In genomic region chr6:128694303-128695009, GRCh38 we compare ENCODE assay signal across 16 cellular contexts.
DNase-seq lines count a peak whose midpoint lies in the region; ATAC-seq, FAIRE-seq and TF ChIP-seq lines count a peak whose summit lies in the region.
"Had no signal": no experiment of that assay in that cellular context is flagged by ENCODE, and none has a peak within 500 bp of the region (broad histone marks: within the 10 kb centered on the region; RNA-seq: fewer than 3 reads in every experiment).

No MANE protein-coding gene starts in this region.

- DNase-seq in endothelial cell of umbilical vein (ENCODE audit: low read depth, low spot score) (peak; percentile 38), OCI-LY7 (ENCODE audit: low spot score) (no peak), Karpas-422 (no peak)
- no peak for DNase-seq in stimulated activated naive CD4-positive, alpha-beta T cell treated with Interleukin-2 at 50 U/mL for 16 hours (lab: John Stamatoyannopoulos, UW)
- no peak for DNase-seq in activated CD4-positive, alpha-beta T cell treated with anti-CD3 and anti-CD28 coated beads, Interleukin-2, amount 50 U/mL, for 48 hours
- DNase-seq: endodermal cell; heart right ventricle; IMR-90; NCI-H146; NK-92 treated with Interleukin-12 subunit alpha and Interleukin-12 subunit beta, amount 100 ng/mL, for 24 hours; SK-N-SH had no signal

- H4K20me1 ChIP-seq in endothelial cell of umbilical vein (replicated peaks; ENCODE audit: control insufficient read depth, extremely low read depth, insufficient read depth, low read length) (no peaks in the 10 kb centered on the region), OCI-LY7 (ENCODE audit: insufficient read depth, low read length) (no peaks in the 10 kb centered on the region), Karpas-422 (ENCODE audit: insufficient read depth, low read depth, low read length) (no peaks in the 10 kb centered on the region)
- H4K20me1 ChIP-seq: BLaER1 had no signal

- H3K9me3 ChIP-seq in endothelial cell of umbilical vein (replicated peaks; ENCODE audit: control insufficient read depth, insufficient read depth, low read length) (no peaks in the 10 kb centered on the region), OCI-LY7 (ENCODE audit: low read length) (no peaks in the 10 kb centered on the region), Karpas-422 (ENCODE audit: low read length) (peaks cover 14% of the 10 kb centered on the region; the same call in 1 of the 2 replicates)
- H3K9me3 ChIP-seq: BLaER1, heart right ventricle, SK-N-SH had no signal

- peak; percentile 55 for FAIRE-seq in endothelial cell of umbilical vein (lab: Jason Lieb, UNC)

- H3K4me1 ChIP-seq in endothelial cell of umbilical vein (ENCODE audit: control insufficient read depth, extremely low read depth, insufficient read depth, low read length) (peaks cover 34% of the 10 kb centered on the region), OCI-LY7 (ENCODE audit: insufficient read depth, low read length, poor library complexity, severe bottlenecking) (no peaks in the 10 kb centered on the region), Karpas-422 (ENCODE audit: low read length) (no peaks in the 10 kb centered on the region)
- H3K4me1 ChIP-seq: BLaER1 had no signal

- H3K27me3 ChIP-seq in endothelial cell of umbilical vein (ENCODE audit: control insufficient read depth in 2 of 2, insufficient read depth in 2 of 2, low read length in 2 of 2) (no peaks in the 10 kb centered on the region), Karpas-422 (ENCODE audit: low read length) (no peaks in the 10 kb centered on the region)
- H3K27me3 ChIP-seq: BLaER1, heart right ventricle had no signal

- TF ChIP-seq CTCF in endothelial cell of umbilical vein (IDR thresholded peaks at IDR 0.05; ENCODE audit: extremely low read depth in 1 of 2, insufficient read depth in 1 of 2, low read depth in 1 of 2, low read length in 2 of 2): no peak
- no peak for TF ChIP-seq CTCF in OCI-LY7 (conservative IDR thresholded peaks at IDR 0.05; ENCODE audit: low read length)

- intact Hi-C loops in endothelial cell of umbilical vein (cut with micrococcal nuclease): no loop called here
- intact Hi-C loops in OCI-LY7 (cut with micrococcal nuclease; ENCODE audit: unreplicated experiment): no loop called here

- H3K9ac ChIP-seq in endothelial cell of umbilical vein (replicated peaks; ENCODE audit: extremely low read depth, insufficient read depth, low read length): no peak overlapping the region
- no peak overlapping the region for H3K9ac ChIP-seq in Karpas-422 (ENCODE audit: low read length)
- H3K9ac ChIP-seq: BLaER1, SK-N-SH had no signal

- CTCF ChIA-PET in endothelial cell of umbilical vein (lab: Charles Lee) (interaction anchor here (0.6 kb wide), 1 partner anchor 14 kb away, joined by 3 read pairs; no protein-coding TSS in a partner anchor), OCI-LY7 (lab: Charles Lee; ENCODE audit: unreplicated experiment) (no interaction called here)

- ATAC-seq in GM18909 (IDR thresholded peaks at IDR 0.05; ENCODE audit: poor library complexity, unreplicated experiment): peak; percentile 99
- peak; percentile 46 for ATAC-seq in GM21717 (IDR thresholded peaks at IDR 0.05; ENCODE audit: unreplicated experiment)
- peak; percentile 71 for ATAC-seq in HG03103 (IDR thresholded peaks at IDR 0.05; ENCODE audit: low read depth, unreplicated experiment)

- no peak overlapping the region for H3K4me3 ChIP-seq in endothelial cell of umbilical vein (replicated peaks in 1 of 3; ENCODE audit: insufficient read depth in 1 of 3, low read depth in 1 of 3, low read length in 3 of 3)
- H3K4me3 ChIP-seq in OCI-LY7 (ENCODE audit: low read depth, low read length, poor library complexity, severe bottlenecking): no peak overlapping the region
- no peak overlapping the region for H3K4me3 ChIP-seq in Karpas-422 (ENCODE audit: low read length)
- H3K4me3 ChIP-seq: BLaER1, heart right ventricle, lung had no signal

- no peak for TF ChIP-seq POLR2A in endothelial cell of umbilical vein (IDR thresholded peaks at IDR 0.05; ENCODE audit: low read depth, low read length)

- no peaks in the 10 kb centered on the region for H3K79me2 ChIP-seq in endothelial cell of umbilical vein (ENCODE audit: control insufficient read depth, insufficient read depth, low read length)
- H3K79me2 ChIP-seq in OCI-LY7 (ENCODE audit: insufficient read depth, low read depth, low read length): no peaks in the 10 kb centered on the region
- no peaks in the 10 kb centered on the region for H3K79me2 ChIP-seq in Karpas-422 (ENCODE audit: low read length)

- H3K27ac ChIP-seq in endothelial cell of umbilical vein (ENCODE audit: insufficient read depth, low read depth, low read length): peak overlapping the region; percentile 2
- no peak overlapping the region for H3K27ac ChIP-seq in OCI-LY7 (ENCODE audit: low read depth, low read length, poor library complexity, severe bottlenecking)
- H3K27ac ChIP-seq in Karpas-422 (ENCODE audit: low read length): no peak overlapping the region
- H3K27ac ChIP-seq: BLaER1, heart right ventricle had no signal

- BruUV-seq in endothelial cell of umbilical vein (replicated peaks; lab: Mats Ljungman, UMichigan): no TSS peak
- no TSS peak for BruUV-seq in OCI-LY7 (replicated peaks; lab: Mats Ljungman, UMichigan)

- no peaks in the 10 kb centered on the region for H3K9me2 ChIP-seq in OCI-LY7 (ENCODE audit: insufficient read depth, low read length)
- no peaks in the 10 kb centered on the region for H3K9me2 ChIP-seq in Karpas-422 (replicated peaks; ENCODE audit: insufficient read depth, low read length)
- H3K9me2 ChIP-seq: SK-N-SH had no signal

- H3K36me3 ChIP-seq in endothelial cell of umbilical vein (ENCODE audit: control insufficient read depth in 2 of 2, extremely low read depth in 1 of 2, insufficient read depth in 2 of 2, low read length in 2 of 2): no peaks in the 10 kb centered on the region
- H3K36me3 ChIP-seq in OCI-LY7 (ENCODE audit: insufficient read depth, low read length): no peaks in the 10 kb centered on the region
- H3K36me3 ChIP-seq in Karpas-422 (ENCODE audit: insufficient read depth, low read length): no peaks in the 10 kb centered on the region
- H3K36me3 ChIP-seq: BLaER1, heart right ventricle had no signal

- H2AFZ ChIP-seq in endothelial cell of umbilical vein (ENCODE audit: low read depth, low read length): peak overlapping the region; percentile 77
- no peak overlapping the region for H2AFZ ChIP-seq in OCI-LY7 (ENCODE audit: low read length)
- no peak overlapping the region for H2AFZ ChIP-seq in Karpas-422 (ENCODE audit: low read length)

- POLR2A ChIA-PET in endothelial cell of umbilical vein (lab: Charles Lee): no interaction called here
- POLR2A ChIA-PET in OCI-LY7 (lab: Charles Lee): no interaction called here

- H3K4me2 ChIP-seq in endothelial cell of umbilical vein (ENCODE audit: insufficient read depth, low read length) (peak overlapping the region; percentile 65), OCI-LY7 (ENCODE audit: low read length) (no peak overlapping the region), Karpas-422 (ENCODE audit: low read depth, low read length, poor library complexity, severe bottlenecking) (no peak overlapping the region)
- H3K4me2 ChIP-seq: BLaER1, SK-N-SH had no signal

- dilution Hi-C loops in endothelial cell of umbilical vein (cut with MboI; ENCODE audit: extremely low pct_ligation_motif_present, low sequenced_read_pairs): no loop called here

- H3K9me1 ChIP-seq in endothelial cell of umbilical vein (replicated peaks; ENCODE audit: control insufficient read depth, extremely low read depth, insufficient read depth, low read length): peaks cover 2% of the 10 kb centered on the region

TF ChIP-seq in endothelial cell of umbilical vein, 7 proteins besides CTCF, POLR2A, EP300 and RAD21:
- no peak for TF ChIP-seq FOS (IDR thresholded peaks at IDR 0.05; ENCODE audit: borderline replicate concordance, insufficient read depth, low read length)
- TF ChIP-seq JUN (IDR thresholded peaks at IDR 0.05; ENCODE audit: borderline replicate concordance, insufficient read depth, insufficient read length, low read depth): no peak
- no peak for TF ChIP-seq POLR2AphosphoS5 (IDR thresholded peaks at IDR 0.05; ENCODE audit: insufficient read depth, low read depth, low read length)
- no peak for TF ChIP-seq GATA2 (IDR thresholded peaks at IDR 0.05; ENCODE audit: insufficient read depth, insufficient read length, low read depth, low read length)
- no peak for TF ChIP-seq MYC (IDR thresholded peaks at IDR 0.05; ENCODE audit: low read depth, low read length)
- no peak for TF ChIP-seq MAX (IDR thresholded peaks at IDR 0.05; ENCODE audit: insufficient read depth, insufficient read length)
- TF ChIP-seq EZH2 (IDR thresholded peaks at IDR 0.05; ENCODE audit: borderline replicate concordance, low read depth, low read length, severe bottlenecking): no peak
TF ChIP-seq in endothelial cell of umbilical vein: peak in this region for 0.

Comparison
In these comparisons a context has a peak if more than half of its experiments do, and no peak if none do; other contexts are left out.
1. ATAC-seq: peak in every context shown above with its lines; median percentile 99 in GM18909; 71 in HG03103; 46 in GM21717.